16 cellular contexts compared by ENCODE assay signal in the genomic region with DNA sequence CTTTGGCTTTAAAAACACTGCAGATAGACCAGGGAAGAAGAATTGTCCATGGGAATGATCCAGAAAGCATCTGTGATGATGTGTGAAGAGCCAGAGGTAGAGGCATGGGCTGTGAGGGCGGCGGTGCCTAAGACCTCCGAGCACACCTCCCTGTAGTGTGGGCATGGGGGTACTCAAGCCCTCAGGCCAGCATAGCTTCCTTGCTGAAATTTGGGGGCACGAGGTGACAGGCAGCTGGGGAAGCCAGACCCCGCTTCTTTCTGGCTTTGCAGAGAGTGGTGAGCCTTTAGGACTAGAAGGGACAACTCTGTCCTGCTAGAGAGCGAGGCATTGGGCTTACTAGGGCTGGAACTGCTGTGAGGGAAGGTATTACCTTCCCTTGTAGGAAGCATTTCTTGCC.
DNase-seq lines count a peak whose midpoint lies in the region; ATAC-seq, FAIRE-seq and TF ChIP-seq lines count a peak whose summit lies in the region.
"Had no signal": no experiment of that assay in that cellular context is flagged by ENCODE, and none has a peak within 500 bp of the region (broad histone marks: within the 10 kb centered on the region; RNA-seq: fewer than 3 reads in every experiment).

No MANE protein-coding gene starts in this region.

- H3K18ac ChIP-seq in H1 (ENCODE audit: extremely low read depth, low read length) = no peak overlapping the region

- BruUV-seq in Caco-2 (replicated peaks; lab: Mats Ljungman, UMichigan) (TSS peak; percentile 56), HCT116 (replicated peaks; lab: Mats Ljungman, UMichigan) (no TSS peak)

- H4K91ac ChIP-seq in H1 (replicated peaks; ENCODE audit: insufficient read length, low read length) = no peak overlapping the region

- no peak overlapping the region for H2BK12ac ChIP-seq in H1 (ENCODE audit: low read depth, low read length)

- H2AFZ ChIP-seq in HCT116 (ENCODE audit: low read depth, low read length, poor library complexity, severe bottlenecking) (no peak overlapping the region), H1 (ENCODE audit: low read length) (no peak overlapping the region)

- H4K20me1 ChIP-seq in HCT116 (ENCODE audit: insufficient read depth) (no peaks in the 10 kb centered on the region), H1 (replicated peaks in 1 of 2; ENCODE audit: control insufficient read depth in 1 of 2, insufficient read depth in 2 of 2, low read length in 2 of 2) (peaks cover 0 to 3% of the 10 kb centered on the region in 2 experiments)

- no peak overlapping the region for H3K23ac ChIP-seq in H1 (ENCODE audit: insufficient read length)

- TF ChIP-seq POLR2A in HCT116 (IDR thresholded peaks at IDR 0.05; ENCODE audit: borderline replicate concordance, extremely low read depth, insufficient read depth, insufficient read length) = no peak
- TF ChIP-seq POLR2A in H1 (IDR thresholded peaks at IDR 0.05; ENCODE audit: control extremely low read depth in 1 of 2, low read depth in 2 of 2, low read length in 2 of 2) = no peak

- H3K4me3 ChIP-seq in Caco-2 (ENCODE audit: low read depth, low read length) = no peak overlapping the region
- no peak overlapping the region for H3K4me3 ChIP-seq in HCT116 (replicated peaks in 1 of 2; ENCODE audit: low read depth in 1 of 2, low read length in 2 of 2)
- no peak overlapping the region for H3K4me3 ChIP-seq in H1 (ENCODE audit: extremely low read depth in 1 of 4, insufficient read depth in 2 of 4, low read depth in 3 of 4, low read length in 4 of 4)

- ATAC-seq in HCT116 (no peak), GM21723 (IDR thresholded peaks at IDR 0.05; ENCODE audit: unreplicated experiment) (no peak), HG02678 (IDR thresholded peaks at IDR 0.05; ENCODE audit: unreplicated experiment) (no peak), T-helper 17 cell (no peak)

- WGBS in H1 (ENCODE audit: extremely low coverage in 1 of 2, insufficient coverage in 1 of 2, insufficient read length in 1 of 2, insufficient replicate concordance in 2 of 2, low coverage in 1 of 2, low lambda C conversion rate in 2 of 2, missing lambda C conversion rate in 1 of 2), 2 experiments = 100% methylated on average over 6 of the region's 6 CpGs; no CpG with 5 or more reads in 1 of the 2 experiments

- no peak overlapping the region for H3K4me2 ChIP-seq in HCT116 (ENCODE audit: low read length)
- no peak overlapping the region for H3K4me2 ChIP-seq in H1 (ENCODE audit: insufficient read depth in 1 of 2, low read depth in 2 of 2, low read length in 2 of 2)
- H3K4me2 ChIP-seq: SK-N-SH had no signal

- H3K27me3 ChIP-seq in Caco-2 (replicated peaks; ENCODE audit: control insufficient read depth, insufficient read depth, low read length) (no peaks in the 10 kb centered on the region), HCT116 (ENCODE audit: insufficient read depth, low read length) (no peaks in the 10 kb centered on the region), H1 (replicated peaks in 1 of 4; ENCODE audit: control insufficient read depth in 3 of 4, extremely low read depth in 1 of 4, insufficient read depth in 3 of 4, low read length in 3 of 4) (no peaks in the 10 kb centered on the region)
- H3K27me3 ChIP-seq: BE2C had no signal

- peak overlapping the region; percentile 99 for H3K27ac Mint-ChIP-seq in Caco-2 (ENCODE audit: unreplicated experiment)
- no peak overlapping the region for H3K27ac Mint-ChIP-seq in osteocyte (ENCODE audit: unreplicated experiment)
- no peak overlapping the region for H3K27ac Mint-ChIP-seq in T-helper 17 cell

- no peaks in the 10 kb centered on the region for H3K9me2 ChIP-seq in HCT116 (ENCODE audit: insufficient read depth)
- H3K9me2 ChIP-seq: SK-N-SH had no signal

- H2AK5ac ChIP-seq in H1 (ENCODE audit: low read depth, low read length) = no peak overlapping the region

- H3K36me3 ChIP-seq in Caco-2 (ENCODE audit: control insufficient read depth, insufficient read depth, low read length) (peaks cover 2% of the 10 kb centered on the region), HCT116 (ENCODE audit: control insufficient read depth in 1 of 2, insufficient read depth in 2 of 2, low read length in 2 of 2) (no peaks in the 10 kb centered on the region), H1 (ENCODE audit: control insufficient read depth in 2 of 4, insufficient read depth in 4 of 4, low read length in 3 of 4) (peaks cover 0 to 7% (median 1%) of the 10 kb centered on the region in 4 experiments; a peak in 3 of 8 replicates)
- H3K36me3 ChIP-seq: BE2C had no signal

- CTCF ChIA-PET in Caco-2 (lab: Charles Lee) (interaction anchor here (0.7 kb wide), 1 partner anchor 242 kb away, joined by 3 read pairs; no protein-coding TSS in a partner anchor), HCT116 (lab: Charles Lee) (no interaction called here), H1 (lab: Charles Lee; ENCODE audit: partially characterized antibody) (interaction anchor here (1.7 kb wide), 1 partner anchor 9 kb away, joined by 4 read pairs; no protein-coding TSS in a partner anchor)

- H2BK5ac ChIP-seq in H1 (ENCODE audit: low read depth, low read length) = 0 out of 2 replicates have a peak overlapping the region, but pooled peaks have one; percentile 63

- H4K8ac ChIP-seq in H1 (ENCODE audit: extremely low read depth, insufficient read depth, low read length) = peak overlapping the region; percentile 11; the same call in 1 of the 2 replicates

- H3K14ac ChIP-seq in H1 (ENCODE audit: insufficient read length) = no peak overlapping the region

- no peak for TF ChIP-seq CTCF in Caco-2 (IDR thresholded peaks at IDR 0.05; ENCODE audit: insufficient read depth in 1 of 2, low read depth in 1 of 2, low read length in 1 of 2, severe bottlenecking in 1 of 2, unreplicated experiment in 1 of 2)
- no peak for TF ChIP-seq CTCF in HCT116 (IDR thresholded peaks at IDR 0.05 in 2 of 3, conservative IDR thresholded peaks at IDR 0.05 in 1 of 3; ENCODE audit: borderline replicate concordance in 1 of 3, insufficient read depth in 1 of 3, low read depth in 2 of 3, low read length in 2 of 3)
- TF ChIP-seq CTCF in H1 (IDR thresholded peaks at IDR 0.05; ENCODE audit: control extremely low read depth in 1 of 3, insufficient read depth in 1 of 3, low read depth in 1 of 3, low read length in 3 of 3) = no peak
- no peak for TF ChIP-seq CTCF in osteocyte (IDR thresholded peaks at IDR 0.05)

- H3K9me3 Mint-ChIP-seq in Caco-2 (ENCODE audit: unreplicated experiment) = no peaks in the 10 kb centered on the region
- H3K9me3 Mint-ChIP-seq in osteocyte (ENCODE audit: unreplicated experiment) = no peaks in the 10 kb centered on the region

- H3K4me1 Mint-ChIP-seq in Caco-2 (ENCODE audit: low read depth, unreplicated experiment) (peaks cover 29% of the 10 kb centered on the region), osteocyte (ENCODE audit: unreplicated experiment) (no peaks in the 10 kb centered on the region), T-helper 17 cell (no peaks in the 10 kb centered on the region)

- H3K9ac ChIP-seq in HCT116 (ENCODE audit: low read length) (0 out of 2 replicates have a peak overlapping the region, but pooled peaks have one; percentile 3), H1 (replicated peaks in 1 of 4; ENCODE audit: extremely low read depth in 1 of 4, low read depth in 3 of 4, low read length in 3 of 4) (no peak overlapping the region; a peak in 1 of 7 replicates)
- H3K9ac ChIP-seq: SK-N-SH had no signal

- no peak for TF ChIP-seq EP300 in H1 (IDR thresholded peaks at IDR 0.05; ENCODE audit: borderline replicate concordance in 1 of 2, low read depth in 2 of 2, low read length in 2 of 2)

- H3K4me1 ChIP-seq in Caco-2 (peaks cover 67% of the 10 kb centered on the region), HCT116 (ENCODE audit: control insufficient read depth in 1 of 2, insufficient read depth in 2 of 2, low read length in 2 of 2) (peaks cover 71 to 85% of the 10 kb centered on the region in 2 experiments), H1 (replicated peaks in 1 of 4; ENCODE audit: control insufficient read depth in 3 of 4, insufficient read depth in 4 of 4, low read length in 3 of 4) (no peaks in the 10 kb centered on the region; a peak in 2 of 7 replicates)

- H3K27ac ChIP-seq in HCT116 (ENCODE audit: low read depth, low read length) (peak overlapping the region; percentile 72), H1 (ENCODE audit: low read depth, low read length) (no peak overlapping the region)

- H3K36me3 Mint-ChIP-seq in Caco-2 (ENCODE audit: insufficient read depth, unreplicated experiment) (peaks cover 88% of the 10 kb centered on the region), osteocyte (ENCODE audit: unreplicated experiment) (peaks cover 13% of the 10 kb centered on the region), T-helper 17 cell (ENCODE audit: low read depth) (peaks cover 5% of the 10 kb centered on the region)

- DNase-seq in Caco-2 (peak in 1 of 2 experiments; percentile 22), HCT116 (ENCODE audit: low read depth, low spot score) (no peak), H1 (ENCODE audit: low read depth in 1 of 2, low spot score in 2 of 2) (peak in 1 of 2 experiments; percentile 30), osteocyte (ENCODE audit: extremely low spot score, unreplicated experiment) (peak; percentile 71), T-helper 17 cell (no peak)
- DNase-seq: BE2C, EL, GF-D8, H7, Kasumi-1, NCI-H1417, NCI-H1694 treated with DMSO at 0.1 percent for 48 hours, SIG-M5, SK-N-SH had no signal

- H3K23me2 ChIP-seq in H1 (ENCODE audit: low read depth, low read length) = no peaks in the 10 kb centered on the region

- H3K79me2 ChIP-seq in HCT116 (ENCODE audit: insufficient read depth, low read length) (no peaks in the 10 kb centered on the region), H1 (ENCODE audit: control insufficient read depth in 1 of 2, insufficient read depth in 2 of 2, low read length in 2 of 2) (no peaks in the 10 kb centered on the region)

- H3K27me3 Mint-ChIP-seq in Caco-2 (ENCODE audit: insufficient read depth, unreplicated experiment) (no peaks in the 10 kb centered on the region), osteocyte (ENCODE audit: unreplicated experiment) (no peaks in the 10 kb centered on the region), T-helper 17 cell (no peaks in the 10 kb centered on the region)

- peaks cover 2% of the 10 kb centered on the region; the same call in 1 of the 2 replicates for H3K79me1 ChIP-seq in H1 (ENCODE audit: low read depth, low read length)

- no peak overlapping the region for H2BK20ac ChIP-seq in H1 (ENCODE audit: low read length)

- TF ChIP-seq RAD21 in HCT116 (IDR thresholded peaks at IDR 0.05; ENCODE audit: low read depth) (no peak), H1 (IDR thresholded peaks at IDR 0.05 in 1 of 2, conservative IDR thresholded peaks at IDR 0.05 in 1 of 2; ENCODE audit: low read depth in 2 of 2, low read length in 2 of 2) (no peak)

- intact Hi-C loops in Caco-2 (cut with micrococcal nuclease; ENCODE audit: unreplicated experiment) (loop anchor here (1.0 to 5.0 kb wide), 4 partner anchors 37 to 282 kb away; partner anchors contain the start of gene CUX1), HCT116 (cut with micrococcal nuclease) (no loop called here)

- H3K56ac ChIP-seq in H1 (replicated peaks; ENCODE audit: insufficient read length, low read depth, low read length) = no peak overlapping the region

- H4K5ac ChIP-seq in H1 (ENCODE audit: insufficient read length, low read depth, low read length) = no peak overlapping the region

- POLR2A ChIA-PET in Caco-2 (lab: Charles Lee) (no interaction called here), HCT116 (lab: Charles Lee) (no interaction called here), H1 (lab: Charles Lee; ENCODE audit: partially characterized antibody) (no interaction called here)

- H3K9me3 ChIP-seq in Caco-2 = no peaks in the 10 kb centered on the region
- H3K9me3 ChIP-seq in HCT116 (ENCODE audit: control insufficient read depth in 1 of 2, insufficient read depth in 1 of 2, low read depth in 1 of 2, low read length in 2 of 2) = no peaks in the 10 kb centered on the region
- H3K9me3 ChIP-seq in H1 (ENCODE audit: insufficient read depth in 2 of 2, low read depth in 1 of 2, low read length in 1 of 2) = no peaks in the 10 kb centered on the region
- H3K9me3 ChIP-seq in T-helper 17 cell (ENCODE audit: control insufficient read depth, low read length, poor library complexity, severe bottlenecking) = no peaks in the 10 kb centered on the region
- H3K9me3 ChIP-seq: BE2C, SK-N-SH had no signal

- H2BK120ac ChIP-seq in H1 (replicated peaks; ENCODE audit: low read depth, low read length) = no peak overlapping the region

- no peak overlapping the region for H3K4me3 Mint-ChIP-seq in Caco-2 (ENCODE audit: unreplicated experiment)
- H3K4me3 Mint-ChIP-seq in osteocyte (ENCODE audit: unreplicated experiment) = no peak overlapping the region
- H3K4me3 Mint-ChIP-seq in T-helper 17 cell = no peak overlapping the region

- H2BK15ac ChIP-seq in H1 (ENCODE audit: low read length) = no peak overlapping the region

- RAD21 ChIA-PET in HCT116 (lab: Charles Lee; ENCODE audit: low non-redundant PET in 1 of 2, low total read pairs in 2 of 2, uncharacterized antibody in 2 of 2, unreplicated experiment in 2 of 2) = no interaction called here

- no peak for FAIRE-seq in H1 (lab: Jason Lieb, UNC)

- H3K4ac ChIP-seq in H1 (replicated peaks; ENCODE audit: insufficient read length, low read depth, low read length) = no peak overlapping the region
